In genomic region chr4:145347684-145348083, GRCh38 we compare ENCODE assay signal across 1 cellular context.
TF ChIP-seq lines count a peak whose summit lies in the region.

No MANE protein-coding gene starts in this region.

TF ChIP-seq in IMR-90, 13 proteins besides CTCF, POLR2A, EP300 and RAD21 (continued from another document):
- TF ChIP-seq, protein P1, sequence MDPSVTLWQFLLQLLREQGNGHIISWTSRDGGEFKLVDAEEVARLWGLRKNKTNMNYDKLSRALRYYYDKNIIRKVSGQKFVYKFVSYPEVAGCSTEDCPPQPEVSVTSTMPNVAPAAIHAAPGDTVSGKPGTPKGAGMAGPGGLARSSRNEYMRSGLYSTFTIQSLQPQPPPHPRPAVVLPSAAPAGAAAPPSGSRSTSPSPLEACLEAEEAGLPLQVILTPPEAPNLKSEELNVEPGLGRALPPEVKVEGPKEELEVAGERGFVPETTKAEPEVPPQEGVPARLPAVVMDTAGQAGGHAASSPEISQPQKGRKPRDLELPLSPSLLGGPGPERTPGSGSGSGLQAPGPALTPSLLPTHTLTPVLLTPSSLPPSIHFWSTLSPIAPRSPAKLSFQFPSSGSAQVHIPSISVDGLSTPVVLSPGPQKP (IDR thresholded peaks at IDR 0.05; ENCODE audit: borderline replicate concordance, low read depth, low read length): no peak
- no peak for TF ChIP-seq FOS (IDR thresholded peaks at IDR 0.05; ENCODE audit: low read depth, low read length)
- TF ChIP-seq BHLHE40 (IDR thresholded peaks at IDR 0.05; ENCODE audit: low read depth, low read length): no peak
- no peak for TF ChIP-seq CHD1 (IDR thresholded peaks at IDR 0.05; ENCODE audit: low read depth, low read length)
